ENCODE assay signal across 9 cellular contexts in genomic region chr1:209202826-209203439, GRCh38.
DNase-seq lines count a peak whose midpoint lies in the region; ATAC-seq, FAIRE-seq and TF ChIP-seq lines count a peak whose summit lies in the region.
"Had no signal": no experiment of that assay in that cellular context is flagged by ENCODE, and none has a peak within 500 bp of the region (broad histone marks: within the 10 kb centered on the region; RNA-seq: fewer than 3 reads in every experiment).

No MANE protein-coding gene starts in this region.

- H3K4me3 ChIP-seq in gastrocnemius medialis = no peak overlapping the region

- DNase-seq in activated CD4-positive, alpha-beta T cell treated with anti-CD3 and anti-CD28 coated beads, Interleukin-2, amount 10 ng/mL, durations not matched to agents 24 days and 14 days = peak; percentile 65
- no peak for DNase-seq in activated CD4-positive, alpha-beta T cell treated with anti-CD3 and anti-CD28 coated beads for 4 hours
- DNase-seq in LoVo (ENCODE audit: low spot score) (peak; percentile 44), SKM-1 (lab: John Stamatoyannopoulos, UW; ENCODE audit: unreplicated experiment) (peak; percentile 80), fibroblast of the conjunctiva (ENCODE audit: low read depth) (peak; percentile 40), gastrocnemius medialis (no peak), H54 (ENCODE audit: insufficient read length, low spot score) (no peak), GDM1 (lab: John Stamatoyannopoulos, UW) (no peak)

- H3K27me3 ChIP-seq in gastrocnemius medialis = peaks cover 0 to 3% (median under 1%) of the 10 kb centered on the region in 3 donors

- in situ Hi-C loops in gastrocnemius medialis (cut with MboI; ENCODE audit: low sequenced_read_pairs in 4 of 4) = no loop called here

- FAIRE-seq in H54 (lab: Jason Lieb, UNC) = no peak

- peaks cover 2% of the 10 kb centered on the region for H3K4me1 Mint-ChIP-seq in activated CD4-positive, alpha-beta T cell treated with anti-CD3 and anti-CD28 coated beads, Interleukin-2, amount 10 ng/mL, durations not matched to agents 24 days and 14 days

- peaks cover 17% of the 10 kb centered on the region for H3K27me3 Mint-ChIP-seq in activated CD4-positive, alpha-beta T cell treated with anti-CD3 and anti-CD28 coated beads, Interleukin-2, amount 10 ng/mL, durations not matched to agents 24 days and 14 days

- no peak overlapping the region for H3K27ac ChIP-seq in gastrocnemius medialis

- no peaks in the 10 kb centered on the region for H3K36me3 Mint-ChIP-seq in activated CD4-positive, alpha-beta T cell treated with anti-CD3 and anti-CD28 coated beads, Interleukin-2, amount 10 ng/mL, durations not matched to agents 24 days and 14 days (ENCODE audit: low read depth)
- H3K36me3 Mint-ChIP-seq: activated naive CD4-positive, alpha-beta T cell treated with anti-CD3 and anti-CD28 coated beads, Interleukin-2, amount 50 U/mL, for 72 hours had no signal

- peak in 1 of 2 donors; percentile 61 for ATAC-seq in gastrocnemius medialis
- ATAC-seq: activated naive CD4-positive, alpha-beta T cell treated with anti-CD3 and anti-CD28 coated beads, Interleukin-2, amount 50 U/mL, for 72 hours had no signal

- no peaks in the 10 kb centered on the region for H3K9me3 ChIP-seq in gastrocnemius medialis

- TF ChIP-seq CTCF in gastrocnemius medialis (IDR thresholded peaks at IDR 0.05 in 4 of 5, conservative IDR thresholded peaks at IDR 0.05 in 1 of 5) = peak in 4 of 5 experiments; percentile 15 to 70 (median 50)

- H3K4me3 Mint-ChIP-seq in activated CD4-positive, alpha-beta T cell treated with anti-CD3 and anti-CD28 coated beads, Interleukin-2, amount 10 ng/mL, durations not matched to agents 24 days and 14 days = no peak overlapping the region

- H3K4me1 ChIP-seq in gastrocnemius medialis = peaks cover 0 to 3% of the 10 kb centered on the region in 2 donors

- TF ChIP-seq POLR2A in gastrocnemius medialis (IDR thresholded peaks at IDR 0.05) = no peak
- TF ChIP-seq POLR2A in H54 (IDR thresholded peaks at IDR 0.05; ENCODE audit: low read depth, low read length) = no peak

- H3K9me3 Mint-ChIP-seq in activated CD4-positive, alpha-beta T cell treated with anti-CD3 and anti-CD28 coated beads, Interleukin-2, amount 10 ng/mL, durations not matched to agents 24 days and 14 days = no peaks in the 10 kb centered on the region
- H3K9me3 Mint-ChIP-seq: activated naive CD4-positive, alpha-beta T cell treated with anti-CD3 and anti-CD28 coated beads, Interleukin-2, amount 50 U/mL, for 72 hours had no signal

- no peaks in the 10 kb centered on the region for H3K36me3 ChIP-seq in gastrocnemius medialis

- intact Hi-C loops in activated CD4-positive, alpha-beta T cell treated with anti-CD3 and anti-CD28 coated beads, Interleukin-2, amount 10 ng/mL, durations not matched to agents 24 days and 14 days (cut with micrococcal nuclease) = loop anchor here (1.0 to 10.0 kb wide), 2 partner anchors 152 to 363 kb away; no protein-coding TSS in a partner anchor
- intact Hi-C loops in gastrocnemius medialis (cut with DNase I; ENCODE audit: low total_unique reads) = loop anchor here (10.0 kb wide), 1 partner anchor 548 kb away; no protein-coding TSS in a partner anchor

- H3K27ac Mint-ChIP-seq in activated CD4-positive, alpha-beta T cell treated with anti-CD3 and anti-CD28 coated beads, Interleukin-2, amount 10 ng/mL, durations not matched to agents 24 days and 14 days = no peak overlapping the region
- H3K27ac Mint-ChIP-seq: activated naive CD4-positive, alpha-beta T cell treated with anti-CD3 and anti-CD28 coated beads, Interleukin-2, amount 50 U/mL, for 72 hours had no signal

Comparison
In these comparisons a context has a peak if more than half of its experiments do, and no peak if none do; other contexts are left out.
1. DNase-seq: peak in activated CD4-positive, alpha-beta T cell treated with anti-CD3 and anti-CD28 coated beads, Interleukin-2, amount 10 ng/mL, durations not matched to agents 24 days and 14 days (single experiment), LoVo (single experiment), SKM-1 (single experiment) and fibroblast of the conjunctiva (single experiment); none in activated CD4-positive, alpha-beta T cell treated with anti-CD3 and anti-CD28 coated beads for 4 hours (0 of 2), gastrocnemius medialis (0 of 2), H54 (single experiment) and GDM1 (single experiment).